In genomic region chr15:51751687-51752683, GRCh38 we compare ENCODE assay signal across 8 cellular contexts.
DNase-seq lines count a peak whose midpoint lies in the region; ATAC-seq and TF ChIP-seq lines count a peak whose summit lies in the region.

No MANE protein-coding gene starts in this region.

- no peak overlapping the region for H3K27ac ChIP-seq in iPS-18a (ENCODE audit: low read length)

- no peaks in the 10 kb centered on the region for H3K36me3 ChIP-seq in iPS-18a (ENCODE audit: control insufficient read depth, low read depth, low read length)

- H3K4me1 ChIP-seq in iPS-18a (ENCODE audit: control insufficient read depth, low read depth, low read length), result peaks cover 6% of the 10 kb centered on the region

- no peak for TF ChIP-seq CTCF in astrocyte of the cerebellum (IDR thresholded peaks at IDR 0.05; ENCODE audit: low read depth, low read length, missing control alignments)

- peaks cover 56% of the 10 kb centered on the region for H3K27me3 ChIP-seq in iPS-18a (ENCODE audit: control insufficient read depth, insufficient read depth, low read length)

- peak; percentile 67 for DNase-seq in activated effector memory CD4-positive, alpha-beta T cell treated with anti-CD3 and anti-CD28 coated beads, Interleukin-2, amount 50 U/mL, for 16 hours
- DNase-seq in activated effector memory CD4-positive, alpha-beta T cell treated with Interleukin-2 at 50 U/mL for 16 hours, result no peak
- DNase-seq in NCI-H526 (lab: John Stamatoyannopoulos, UW) (peak; percentile 29 to 75), astrocyte of the cerebellum (ENCODE audit: low read depth) (no peak), skeletal muscle cell (ENCODE audit: low read depth) (no peak), DMS114 treated with DMSO at 0.1 percent for 48 hours (lab: John Stamatoyannopoulos, UW; ENCODE audit: unreplicated experiment) (no peak)

- H3K4me3 ChIP-seq in astrocyte of the cerebellum (ENCODE audit: low read depth, low read length) (peak overlapping the region; percentile 55), iPS-18a (ENCODE audit: low read length) (peak overlapping the region; percentile 74), skeletal muscle cell (ENCODE audit: low read depth, low read length) (peak overlapping the region; percentile 63)

- no peaks in the 10 kb centered on the region for H3K9me3 ChIP-seq in iPS-18a (ENCODE audit: control insufficient read depth, low read depth, low read length)

- in situ Hi-C loops in astrocyte of the cerebellum (cut with HindIII; ENCODE audit: low sequenced_read_pairs), result loop anchor here (25.0 kb wide), 1 partner anchor 90 kb away; no protein-coding TSS in a partner anchor

- no peak overlapping the region for H3K9ac ChIP-seq in iPS-18a (ENCODE audit: low read length)

- ATAC-seq in HG02678 (IDR thresholded peaks at IDR 0.05; ENCODE audit: unreplicated experiment), result peak; percentile 39

Comparison
In these comparisons a context has a peak if more than half of its experiments do, and no peak if none do; other contexts are left out.
1. DNase-seq: peak in activated effector memory CD4-positive, alpha-beta T cell treated with anti-CD3 and anti-CD28 coated beads, Interleukin-2, amount 50 U/mL, for 16 hours (single experiment) and NCI-H526 (2 of 2); none in activated effector memory CD4-positive, alpha-beta T cell treated with Interleukin-2 at 50 U/mL for 16 hours (single experiment), astrocyte of the cerebellum (single experiment), skeletal muscle cell (single experiment) and DMS114 treated with DMSO at 0.1 percent for 48 hours (single experiment).
2. Peak in every context shown above with its lines, with median percentiles within 50 percentile points of each other: H3K4me3 ChIP-seq.